In the genomic region with DNA sequence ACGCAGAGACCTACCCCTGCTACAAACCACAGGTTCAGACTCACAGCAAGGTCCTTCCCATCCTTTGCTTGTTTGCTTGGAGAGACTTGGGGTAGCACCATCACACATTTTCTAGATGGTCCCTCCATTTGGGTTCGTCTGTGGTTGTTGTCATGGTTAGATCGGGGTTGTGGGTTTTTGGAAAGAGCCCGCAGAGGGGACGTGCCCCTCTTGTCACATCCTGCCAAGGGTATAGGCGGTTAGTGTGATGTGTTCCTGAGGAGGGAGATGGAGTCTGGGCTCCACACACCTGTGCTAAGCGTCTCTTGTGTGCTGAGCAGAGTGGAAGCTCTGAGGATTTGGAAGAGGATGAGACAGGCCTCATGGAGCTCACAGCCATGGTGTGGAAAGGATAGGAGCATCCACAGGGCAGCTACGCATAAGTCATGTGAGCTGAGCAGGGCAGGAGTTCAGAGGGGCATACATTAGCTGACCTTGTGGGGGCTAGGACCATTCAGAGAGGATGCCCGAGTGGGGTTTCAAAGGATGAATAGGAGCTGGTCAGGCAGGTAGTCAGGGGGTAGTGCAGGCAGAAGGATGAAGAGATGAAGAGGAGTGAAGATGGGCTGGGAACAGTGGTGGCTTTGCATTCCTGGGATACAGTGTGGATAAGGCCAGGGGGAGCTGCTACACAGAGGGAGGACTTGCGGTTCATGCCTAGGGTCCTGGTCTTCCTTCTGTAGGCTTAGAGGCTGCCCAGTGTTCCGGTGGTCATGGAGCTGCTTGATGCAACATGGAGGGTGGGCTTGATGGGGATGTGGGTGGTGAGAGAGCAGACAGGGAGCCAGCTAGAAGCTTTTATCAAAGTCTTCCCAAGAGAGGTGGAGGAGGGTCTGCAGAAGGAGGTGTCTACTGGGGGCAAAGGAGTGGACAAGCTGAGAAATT, we compare ENCODE assay signal across 17 cellular contexts.
"Had no signal": no experiment of that assay in that cellular context is flagged by ENCODE, and none has a peak within 500 bp of the region (broad histone marks: within the 10 kb centered on the region; RNA-seq: fewer than 3 reads in every experiment).

No MANE protein-coding gene starts in this region.

- H3K27ac Mint-ChIP-seq: activated T-cell treated with anti-CD3 and anti-CD28 coated beads, Interleukin-2, amount 50 U/mL, for 24 hours; immature natural killer cell; T-cell had no signal

- H3K9me3 Mint-ChIP-seq: activated T-cell treated with anti-CD3 and anti-CD28 coated beads, Interleukin-2, amount 50 U/mL, for 24 hours; central memory CD8-positive, alpha-beta T cell; immature natural killer cell; naive B cell; T-cell had no signal

- DNase-seq: activated naive CD4-positive, alpha-beta T cell treated with anti-CD3 and anti-CD28 coated beads, Interleukin-2, amount 50 U/mL, for 16 hours; activated T-cell treated with anti-CD3 and anti-CD28 coated beads, Interleukin-2, amount 50 U/mL, for 24 hours; effector memory CD4-positive, alpha-beta T cell; foreskin melanocyte; immature natural killer cell; naive B cell; small intestine; stimulated activated CD4-positive, alpha-beta T cell treated with anti-CD3 and anti-CD28 coated beads, Interleukin-4, amount 100 ng/mL, for 24 hours; stimulated activated naive CD4-positive, alpha-beta T cell; T-cell; T1000 had no signal

- ATAC-seq: activated CD4-positive, CD25-positive, alpha-beta regulatory T cell treated with anti-CD3 and anti-CD28 coated beads, Interleukin-2, amount 50 U/mL, for 24 hours; T-cell had no signal

- H3K4me1 Mint-ChIP-seq: immature natural killer cell had no signal

- H3K27me3 Mint-ChIP-seq: activated T-cell treated with anti-CD3 and anti-CD28 coated beads, Interleukin-2, amount 50 U/mL, for 24 hours had no signal

- H3K27ac ChIP-seq: adrenal gland, right atrium auricular region, SK-N-MC, upper lobe of left lung had no signal

- H3K4me3 Mint-ChIP-seq: activated T-cell treated with anti-CD3 and anti-CD28 coated beads, Interleukin-2, amount 50 U/mL, for 24 hours; central memory CD8-positive, alpha-beta T cell; immature natural killer cell; T-cell had no signal
